ENCODE assay signal across 8 cellular contexts in genomic region chr10:119891849-119892187, GRCh38. TPM values are rescaled to one million over a fixed set of nuclear protein-coding genes. Genes with fewer than 3 reads are reported as not detected.
A peak's percentile ranks its signal among the peaks of the same experiment; 100 is the strongest.
DNase-seq lines count a peak whose midpoint lies in the region; ATAC-seq and TF ChIP-seq lines count a peak whose summit lies in the region.
"Not testable (repeated sequence)": the region's sequence is repeated elsewhere in the genome, so short reads cannot be mapped to it uniquely, and the experiment has no call there.

No MANE protein-coding gene starts in this region.

- H3K36me3 Mint-ChIP-seq in HFFc6 (ENCODE audit: low read depth) = peaks cover 33% of the 10 kb centered on the region
- peaks cover 15% of the 10 kb centered on the region for H3K36me3 Mint-ChIP-seq in activated naive CD8-positive, alpha-beta T cell treated with anti-CD3 and anti-CD28 coated beads for 36 hours
- H3K36me3 Mint-ChIP-seq in naive thymus-derived CD8-positive, alpha-beta T cell = peaks cover 0 to 10% (median 0%) of the 10 kb centered on the region in 3 donors
- peaks cover 24% of the 10 kb centered on the region for H3K36me3 Mint-ChIP-seq in stimulated activated effector memory CD8-positive, alpha-beta T cell treated with anti-CD3 and anti-CD28 coated beads, Interleukin-12 subunit alpha, Interleukin-12 subunit beta, amount 100 ng/mL, for 72 hours

- peaks cover 40% of the 10 kb centered on the region for H3K4me1 Mint-ChIP-seq in HFFc6 (ENCODE audit: low read depth)
- H3K4me1 Mint-ChIP-seq in activated naive CD8-positive, alpha-beta T cell treated with anti-CD3 and anti-CD28 coated beads for 36 hours = peaks cover 34% of the 10 kb centered on the region
- H3K4me1 Mint-ChIP-seq in naive thymus-derived CD8-positive, alpha-beta T cell = peaks cover 18 to 52% (median 47%) of the 10 kb centered on the region in 4 donors
- H3K4me1 Mint-ChIP-seq in stimulated activated effector memory CD8-positive, alpha-beta T cell treated with anti-CD3 and anti-CD28 coated beads, Interleukin-12 subunit alpha, Interleukin-12 subunit beta, amount 100 ng/mL, for 72 hours = peaks cover 40% of the 10 kb centered on the region

- WGBS in SK-N-SH (ENCODE audit: low lambda C conversion rate) = 50% methylated on average over 14 of the region's 14 CpGs

- H3K27ac ChIP-seq in SK-N-SH (ENCODE audit: low read depth in 2 of 2, low read length in 1 of 2) = peak overlapping the region; percentile 83 to 87
- not testable (repeated sequence) for H3K27ac ChIP-seq in effector memory CD4-positive, alpha-beta T cell (ENCODE audit: insufficient read depth, low read length, poor library complexity, severe bottlenecking)

- H3K9ac ChIP-seq in SK-N-SH = peak overlapping the region; percentile 96

- peaks cover 0 to 21% of the 10 kb centered on the region in 2 experiments; a peak in 3 of 4 replicates for H3K4me1 ChIP-seq in SK-N-SH (ENCODE audit: control insufficient read depth in 1 of 2, insufficient read depth in 2 of 2, low read depth in 1 of 2, low read length in 1 of 2)
- not testable (repeated sequence) for H3K4me1 ChIP-seq in effector memory CD4-positive, alpha-beta T cell (ENCODE audit: control insufficient read depth, insufficient read depth, low read length, poor library complexity, severe bottlenecking)

- TF ChIP-seq EP300 in SK-N-SH (IDR thresholded peaks at IDR 0.05; ENCODE audit: borderline replicate concordance in 1 of 2, low read depth in 1 of 2, low read length in 1 of 2) = not testable (repeated sequence)

- H3K27me3 Mint-ChIP-seq in HFFc6 (ENCODE audit: insufficient read depth); activated naive CD8-positive, alpha-beta T cell treated with anti-CD3 and anti-CD28 coated beads for 36 hours; naive thymus-derived CD8-positive, alpha-beta T cell: not testable (repeated sequence)

- CTCF ChIA-PET in SK-N-SH (lab: Yijun Ruan, JAX) = interaction anchor here (0.9 to 5.9 kb wide), 3 partner anchors 14 to 28 kb away, joined by 3 to 23 read pairs (median 4); partner anchors contain the start of gene MCMBP

- not testable (repeated sequence) for DNase-seq in AG10803 (ENCODE audit: low read depth); HFFc6; SK-N-SH; activated naive CD8-positive, alpha-beta T cell treated with anti-CD3 and anti-CD28 coated beads for 36 hours; effector memory CD4-positive, alpha-beta T cell; naive thymus-derived CD8-positive, alpha-beta T cell; stimulated activated effector memory CD8-positive, alpha-beta T cell treated with anti-CD3 and anti-CD28 coated beads, Interleukin-12 subunit alpha, Interleukin-12 subunit beta, amount 100 ng/mL, for 72 hours (ENCODE audit: low spot score in 2 of 2)

- POLR2A ChIA-PET in SK-N-SH (lab: Yijun Ruan, JAX) = interaction anchor here (0.8 to 2.6 kb wide), 4 partner anchors 11 to 295 kb away, joined by 3 to 18 read pairs (median 4); partner anchors contain the start of genes INPP5F, MCMBP and TIAL1
- POLR2A ChIA-PET in naive thymus-derived CD8-positive, alpha-beta T cell (lab: Charles Lee) = interaction anchor here (1.2 to 4.8 kb wide), 2 partner anchors 19 to 21 kb away, joined by 3 to 67 read pairs; partner anchors contain the start of gene MCMBP

- not testable (repeated sequence) for H3K9me3 Mint-ChIP-seq in HFFc6; activated naive CD8-positive, alpha-beta T cell treated with anti-CD3 and anti-CD28 coated beads for 36 hours; naive thymus-derived CD8-positive, alpha-beta T cell; stimulated activated effector memory CD8-positive, alpha-beta T cell treated with anti-CD3 and anti-CD28 coated beads, Interleukin-12 subunit alpha, Interleukin-12 subunit beta, amount 100 ng/mL, for 72 hours

- TF ChIP-seq RAD21 in SK-N-SH (IDR thresholded peaks at IDR 0.05; ENCODE audit: low read length) = not testable (repeated sequence)

- H3K27ac Mint-ChIP-seq in HFFc6 = peak overlapping the region; percentile 98
- H3K27ac Mint-ChIP-seq in activated naive CD8-positive, alpha-beta T cell treated with anti-CD3 and anti-CD28 coated beads for 36 hours = peak overlapping the region; percentile 97
- H3K27ac Mint-ChIP-seq in naive thymus-derived CD8-positive, alpha-beta T cell = peak overlapping the region in 7 of 10 donors; percentile 97 to 100 (median 99)
- H3K27ac Mint-ChIP-seq in stimulated activated effector memory CD8-positive, alpha-beta T cell treated with anti-CD3 and anti-CD28 coated beads, Interleukin-12 subunit alpha, Interleukin-12 subunit beta, amount 100 ng/mL, for 72 hours = peak overlapping the region; percentile 96

- not testable (repeated sequence) for H3K9me3 ChIP-seq in SK-N-SH; effector memory CD4-positive, alpha-beta T cell (ENCODE audit: control insufficient read depth, low read length)

- peak overlapping the region; percentile 100 for H3K4me3 Mint-ChIP-seq in HFFc6
- peak overlapping the region; percentile 96 for H3K4me3 Mint-ChIP-seq in activated naive CD8-positive, alpha-beta T cell treated with anti-CD3 and anti-CD28 coated beads for 36 hours
- H3K4me3 Mint-ChIP-seq in naive thymus-derived CD8-positive, alpha-beta T cell = peak overlapping the region; percentile 93 to 99 (median 98)
- peak overlapping the region; percentile 91 for H3K4me3 Mint-ChIP-seq in stimulated activated effector memory CD8-positive, alpha-beta T cell treated with anti-CD3 and anti-CD28 coated beads, Interleukin-12 subunit alpha, Interleukin-12 subunit beta, amount 100 ng/mL, for 72 hours

- peaks cover 55% of the 10 kb centered on the region for H3K79me2 ChIP-seq in SK-N-SH (ENCODE audit: insufficient read depth)

- H3K27me3 ChIP-seq in SK-N-SH (ENCODE audit: insufficient read depth); effector memory CD4-positive, alpha-beta T cell (replicated peaks; ENCODE audit: control insufficient read depth, insufficient read depth, low read length, poor library complexity, severe bottlenecking): not testable (repeated sequence)

- H3K4me3 ChIP-seq in AG10803 (ENCODE audit: low read length) (peak overlapping the region; percentile 97), SK-N-SH (ENCODE audit: low read depth in 2 of 2, low read length in 1 of 2) (peak overlapping the region; percentile 95 to 99), iPS-11a (ENCODE audit: low read depth, low read length) (peak overlapping the region; percentile 84)
- peak overlapping the region; percentile 82 for H3K4me3 ChIP-seq in effector memory CD4-positive, alpha-beta T cell (ENCODE audit: insufficient read depth, low read depth, low read length, poor library complexity, severe bottlenecking)

- H3K4me2 ChIP-seq in SK-N-SH = peak overlapping the region; percentile 90

- not testable (repeated sequence) for H3K9me2 ChIP-seq in SK-N-SH

- not testable (repeated sequence) for H3F3A ChIP-seq in SK-N-SH (replicated peaks; ENCODE audit: insufficient read depth)

- not testable (repeated sequence) for TF ChIP-seq CTCF in AG10803 (conservative IDR thresholded peaks at IDR 0.05; ENCODE audit: low read length); HFFc6 (IDR thresholded peaks at IDR 0.05); SK-N-SH (IDR thresholded peaks at IDR 0.05)

- ATAC-seq in naive thymus-derived CD8-positive, alpha-beta T cell; stimulated activated effector memory CD8-positive, alpha-beta T cell treated with anti-CD3 and anti-CD28 coated beads, Interleukin-12 subunit alpha, Interleukin-12 subunit beta, amount 100 ng/mL, for 72 hours: not testable (repeated sequence)

- H4K20me1 ChIP-seq in SK-N-SH (ENCODE audit: insufficient read depth) = peaks cover 32% of the 10 kb centered on the region

- peak overlapping the region; percentile 100 for H2AFZ ChIP-seq in SK-N-SH (ENCODE audit: low read depth)

- not testable (repeated sequence) for H3K36me3 ChIP-seq in SK-N-SH (replicated peaks in 1 of 2; ENCODE audit: control insufficient read depth in 1 of 2, insufficient read depth in 2 of 2, low read length in 1 of 2); effector memory CD4-positive, alpha-beta T cell (ENCODE audit: control insufficient read depth, insufficient read depth, low read length)

RNA-seq across cellular contexts. Expression of gene SEC23IP, which starts 0.7 kb away (rescaled TPM):
- total RNA-seq in HFFc6 (2021; fragmentation: NEBNext Ultra II Directional; extraction: Animal tissue kit (Norgen Biotek cat#: 25700)) = 10 to 100 TPM; 76.9 to 95.5 (median 88.8) TPM
- polyA plus RNA-seq in SK-N-SH (2012; rRNA removed) = 23.8 and 32.2 TPM in 2 replicates
- 20.6 and 24.3 TPM in 2 replicates for polyA plus RNA-seq in SK-N-SH (2012; cell fraction: cytosol; rRNA removed)
- polyA plus RNA-seq in SK-N-SH (2012; cell fraction: nucleus; rRNA removed) = 12.4 and 39.1 TPM in 2 replicates
- 10 to 100 TPM; 79.8 to 88.6 TPM for total RNA-seq in activated naive CD8-positive, alpha-beta T cell treated with anti-CD3 and anti-CD28 coated beads for 36 hours
- 10 to 100 TPM; 61.4 to 70.0 TPM for total RNA-seq in naive thymus-derived CD8-positive, alpha-beta T cell
- polyA plus RNA-seq in naive thymus-derived CD8-positive, alpha-beta T cell = 10 to 100 TPM; 39.6 to 42.3 (median 40.8) TPM

RNA-seq across cellular contexts. Expression of gene MCMBP, which starts 19.2 kb away (rescaled TPM):
- 10 to 100 TPM; 40.4 to 59.0 (median 53.5) TPM for total RNA-seq in HFFc6 (2021; fragmentation: NEBNext Ultra II Directional; extraction: Animal tissue kit (Norgen Biotek cat#: 25700))
- 33.1 and 37.5 TPM in 2 replicates for polyA plus RNA-seq in SK-N-SH (2012; rRNA removed)
- 41.2 and 43.1 TPM in 2 replicates for polyA plus RNA-seq in SK-N-SH (2012; cell fraction: cytosol; rRNA removed)
- 16.4 and 31.8 TPM in 2 replicates for polyA plus RNA-seq in SK-N-SH (2012; cell fraction: nucleus; rRNA removed)
- total RNA-seq in activated naive CD8-positive, alpha-beta T cell treated with anti-CD3 and anti-CD28 coated beads for 36 hours = 100 to 1,000 TPM; 120 to 121 TPM
- 10 to 100 TPM; 48.2 to 50.9 TPM for total RNA-seq in naive thymus-derived CD8-positive, alpha-beta T cell
- 10 to 100 TPM; 44.6 to 58.2 (median 57.2) TPM for polyA plus RNA-seq in naive thymus-derived CD8-positive, alpha-beta T cell
